In genomic region chr19:42401365-42402303, GRCh38 we compare ENCODE assay signal across 8 cellular contexts. TPM values are rescaled to one million over a fixed set of nuclear protein-coding genes. Genes with fewer than 3 reads are reported as not detected.
DNase-seq lines count a peak whose midpoint lies in the region; ATAC-seq, FAIRE-seq and TF ChIP-seq lines count a peak whose summit lies in the region.

No MANE protein-coding gene starts in this region.

- no peaks in the 10 kb centered on the region for H3K9me3 Mint-ChIP-seq in immature natural killer cell

- H3K36me3 ChIP-seq in WERI-Rb-1 (no peaks in the 10 kb centered on the region), breast epithelium (no peaks in the 10 kb centered on the region)

- intact Hi-C loops in breast epithelium (cut with DNase I; ENCODE audit: low total_unique reads) = no loop called here

- DNase-seq in GM12891 (ENCODE audit: insufficient read length, low spot score) (peak; percentile 71), NCI-H1694 treated with DMSO at 0.1 percent for 48 hours (lab: John Stamatoyannopoulos, UW) (peak; percentile 69), WERI-Rb-1 (peak; percentile 83), breast epithelium (ENCODE audit: low spot score in 2 of 2) (peak; percentile 85 to 87), immature natural killer cell (peak; percentile 73 to 76 (median 75))

- H3K4me1 Mint-ChIP-seq in immature natural killer cell = peaks cover 31 to 38% of the 10 kb centered on the region in 2 donors

- no peaks in the 10 kb centered on the region for H3K9me3 ChIP-seq in WERI-Rb-1 (ENCODE audit: severe bottlenecking)
- no peaks in the 10 kb centered on the region for H3K9me3 ChIP-seq in breast epithelium

- H3K27me3 ChIP-seq in WERI-Rb-1 (ENCODE audit: insufficient read depth, low read depth, severe bottlenecking) (no peaks in the 10 kb centered on the region), breast epithelium (no peaks in the 10 kb centered on the region)

- H3K36me3 Mint-ChIP-seq in immature natural killer cell = no peaks in the 10 kb centered on the region

- TF ChIP-seq POLR2A in GM12891 (IDR thresholded peaks at IDR 0.05; ENCODE audit: low read depth, low read length) (no peak; the same call in 1 of the 2 replicates), breast epithelium (IDR thresholded peaks at IDR 0.05) (no peak)

- peak; percentile 53 for TF ChIP-seq CTCF in WERI-Rb-1 (IDR thresholded peaks at IDR 0.05; ENCODE audit: low read depth, low read length)
- TF ChIP-seq CTCF in breast epithelium (IDR thresholded peaks at IDR 0.05) = peak; percentile 76 to 78 (median 78)

- peak overlapping the region; percentile 74 to 88 (median 84) for H3K4me3 Mint-ChIP-seq in immature natural killer cell

- peak overlapping the region; percentile 76 to 92 (median 84) for H3K27ac Mint-ChIP-seq in immature natural killer cell

- peak overlapping the region; percentile 49 for H3K4me3 ChIP-seq in WERI-Rb-1 (ENCODE audit: low read depth, low read length)
- H3K4me3 ChIP-seq in breast epithelium = peak overlapping the region; percentile 55 to 78 (median 70)
- peak overlapping the region; percentile 42 to 57 (median 50) for H3K4me3 ChIP-seq in skin epidermis

- H3K27me3 Mint-ChIP-seq in immature natural killer cell (ENCODE audit: low read depth in 3 of 3) = peaks cover 0 to 12% (median 5%) of the 10 kb centered on the region in 3 donors

- peaks cover 4 to 5% of the 10 kb centered on the region in 2 donors for H3K4me1 ChIP-seq in breast epithelium

- ATAC-seq in GM18909 (IDR thresholded peaks at IDR 0.05; ENCODE audit: poor library complexity, unreplicated experiment) = no peak
- ATAC-seq in GM18502 (IDR thresholded peaks at IDR 0.05; ENCODE audit: poor library complexity, unreplicated experiment) = no peak

- H3K27ac ChIP-seq in WERI-Rb-1 (peak overlapping the region; percentile 61), breast epithelium (peak overlapping the region; percentile 82 to 84), skin epidermis (peak overlapping the region in 19 of 21 experiments; percentile 8 to 77 (median 57))

- FAIRE-seq in GM12891 (lab: Jason Lieb, UNC) = peak; percentile 93

TF ChIP-seq in GM12891, 5 proteins besides CTCF, POLR2A, EP300 and RAD21:
- TF ChIP-seq POU2F2 (IDR thresholded peaks at IDR 0.05; ENCODE audit: low read depth, low read length) = no peak
- TF ChIP-seq TAF1 (IDR thresholded peaks at IDR 0.05; ENCODE audit: low read depth, low read length) = no peak
- TF ChIP-seq SPI1 (IDR thresholded peaks at IDR 0.05; ENCODE audit: low read depth, low read length) = no peak
- no peak for TF ChIP-seq POLR2AphosphoS5 (IDR thresholded peaks at IDR 0.05; ENCODE audit: low read depth, low read length)
- no peak for TF ChIP-seq PAX5 (IDR thresholded peaks at IDR 0.05; ENCODE audit: insufficient read depth, low read length, severe bottlenecking)

RNA-seq across cellular contexts. Expression of gene CNFN, which starts 11.5 kb away (rescaled TPM):
- polyA plus RNA-seq in GM12891 (2012; ENCODE audit: low read depth, missing spikeins) = not detected
- total RNA-seq in breast epithelium = 1 to 10 TPM; 2.6 to 4.8 (median 3.0) TPM
- polyA plus RNA-seq in immature natural killer cell = 1 to 10 TPM in 2 of 3 donors, not detected in 1; 3.3 to 7.1 TPM

RNA-seq across cellular contexts. Expression of gene LIPE, which starts 25.6 kb away (rescaled TPM):
- 6.7 TPM for polyA plus RNA-seq in GM12891 (2012; ENCODE audit: low read depth, missing spikeins)
- 1,000 to 10,000 TPM in 1 of 3 donors, 100 to 1,000 TPM in 2; 152 to 1,550 (median 380) TPM for total RNA-seq in breast epithelium
- 1 to 10 TPM; 1.9 to 3.9 (median 2.3) TPM for polyA plus RNA-seq in immature natural killer cell

RNA-seq across cellular contexts. Expression of gene CXCL17, which starts 41.1 kb away (rescaled TPM):
- not detected for polyA plus RNA-seq in GM12891 (2012; ENCODE audit: low read depth, missing spikeins)
- 1 to 10 TPM in 2 of 3 donors, not detected in 1; 2.2 to 2.9 TPM for total RNA-seq in breast epithelium
- polyA plus RNA-seq in immature natural killer cell = not detected
